Comparison of ENCODE assay signal across 1 cellular context in the genomic region with DNA sequence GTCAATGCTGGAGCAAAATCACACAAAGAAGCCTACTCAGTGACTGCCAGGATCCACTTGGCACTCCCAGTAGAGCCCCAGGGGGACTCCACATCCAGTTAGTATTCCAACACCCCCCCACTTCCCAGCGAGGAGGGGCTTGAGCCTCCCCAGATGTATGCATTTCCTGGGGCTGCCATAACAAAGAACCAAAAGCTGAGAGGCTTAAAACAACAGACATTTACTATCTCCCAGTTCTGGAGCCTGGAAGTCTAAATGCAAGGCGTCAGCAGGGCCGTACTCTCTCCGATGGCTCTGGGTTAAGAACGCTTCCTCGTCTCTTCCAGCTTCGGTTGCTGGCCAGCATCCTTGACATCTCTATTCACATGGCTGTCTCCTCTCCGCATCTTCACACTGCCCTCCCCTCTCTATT.
TF ChIP-seq lines count a peak whose summit lies in the region.

No MANE protein-coding gene starts in this region.

TF ChIP-seq in GM23338, 12 proteins besides CTCF, POLR2A, EP300 and RAD21 (continued from another document):
- TF ChIP-seq, protein P1, sequence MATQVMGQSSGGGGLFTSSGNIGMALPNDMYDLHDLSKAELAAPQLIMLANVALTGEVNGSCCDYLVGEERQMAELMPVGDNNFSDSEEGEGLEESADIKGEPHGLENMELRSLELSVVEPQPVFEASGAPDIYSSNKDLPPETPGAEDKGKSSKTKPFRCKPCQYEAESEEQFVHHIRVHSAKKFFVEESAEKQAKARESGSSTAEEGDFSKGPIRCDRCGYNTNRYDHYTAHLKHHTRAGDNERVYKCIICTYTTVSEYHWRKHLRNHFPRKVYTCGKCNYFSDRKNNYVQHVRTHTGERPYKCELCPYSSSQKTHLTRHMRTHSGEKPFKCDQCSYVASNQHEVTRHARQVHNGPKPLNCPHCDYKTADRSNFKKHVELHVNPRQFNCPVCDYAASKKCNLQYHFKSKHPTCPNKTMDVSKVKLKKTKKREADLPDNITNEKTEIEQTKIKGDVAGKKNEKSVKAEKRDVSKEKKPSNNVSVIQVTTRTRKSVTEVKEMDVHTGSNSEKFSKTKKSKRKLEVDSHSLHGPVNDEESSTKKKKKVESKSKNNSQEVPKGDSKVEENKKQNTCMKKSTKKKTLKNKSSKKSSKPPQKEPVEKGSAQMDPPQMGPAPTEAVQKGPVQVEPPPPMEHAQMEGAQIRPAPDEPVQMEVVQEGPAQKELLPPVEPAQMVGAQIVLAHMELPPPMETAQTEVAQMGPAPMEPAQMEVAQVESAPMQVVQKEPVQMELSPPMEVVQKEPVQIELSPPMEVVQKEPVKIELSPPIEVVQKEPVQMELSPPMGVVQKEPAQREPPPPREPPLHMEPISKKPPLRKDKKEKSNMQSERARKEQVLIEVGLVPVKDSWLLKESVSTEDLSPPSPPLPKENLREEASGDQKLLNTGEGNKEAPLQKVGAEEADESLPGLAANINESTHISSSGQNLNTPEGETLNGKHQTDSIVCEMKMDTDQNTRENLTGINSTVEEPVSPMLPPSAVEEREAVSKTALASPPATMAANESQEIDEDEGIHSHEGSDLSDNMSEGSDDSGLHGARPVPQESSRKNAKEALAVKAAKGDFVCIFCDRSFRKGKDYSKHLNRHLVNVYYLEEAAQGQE (IDR thresholded peaks at IDR 0.05; ENCODE audit: unreplicated experiment): no peak
- TF ChIP-seq EZH2phosphoT487 (IDR thresholded peaks at IDR 0.05; ENCODE audit: unreplicated experiment): no peak
